Comparison of ENCODE assay signal across 15 cellular contexts in genomic region chr7:5766321-5766761, GRCh38. TPM values are rescaled to one million over a fixed set of nuclear protein-coding genes. Genes with fewer than 3 reads are reported as not detected.
DNase-seq lines count a peak whose midpoint lies in the region; ATAC-seq and TF ChIP-seq lines count a peak whose summit lies in the region.
"Had no signal": no experiment of that assay in that cellular context is flagged by ENCODE, and none has a peak within 500 bp of the region (broad histone marks: within the 10 kb centered on the region; RNA-seq: fewer than 3 reads in every experiment).

No MANE protein-coding gene starts in this region.

- no peak overlapping the region for H3K4me3 ChIP-seq in CD4-positive, alpha-beta memory T cell (ENCODE audit: low read length in 2 of 2)
- H3K4me3 ChIP-seq in MG63 (no peak overlapping the region), dorsolateral prefrontal cortex (no peak overlapping the region), ovary (no peak overlapping the region)
- H3K4me3 ChIP-seq: vagina had no signal

- intact Hi-C loops in CD4-positive, alpha-beta memory T cell (cut with micrococcal nuclease) = no loop called here
- intact Hi-C loops in dorsolateral prefrontal cortex (cut with DNase I) (no loop called here), ovary (cut with DNase I) (no loop called here)

- ATAC-seq in omental fat pad (ENCODE audit: low FRiP score) (peak; percentile 52), GM19455 (IDR thresholded peaks at IDR 0.05; ENCODE audit: unreplicated experiment) (no peak), GM18861 (IDR thresholded peaks at IDR 0.05; ENCODE audit: unreplicated experiment) (no peak)
- ATAC-seq: left colon had no signal

- no peaks in the 10 kb centered on the region for H3K9me3 Mint-ChIP-seq in CD4-positive, alpha-beta memory T cell
- H3K9me3 Mint-ChIP-seq: activated naive CD4-positive, alpha-beta T cell treated with anti-CD3 and anti-CD28 coated beads, Interleukin-2, amount 10 ng/mL, durations not matched to agents 7 days and 5 days had no signal

- peaks cover 12% of the 10 kb centered on the region for H3K4me1 ChIP-seq in CD4-positive, alpha-beta memory T cell (ENCODE audit: insufficient read depth, low read length)
- peaks cover 9% of the 10 kb centered on the region for H3K4me1 ChIP-seq in ovary (ENCODE audit: insufficient read depth)

- no peaks in the 10 kb centered on the region for H3K27me3 Mint-ChIP-seq in CD4-positive, alpha-beta memory T cell
- H3K27me3 Mint-ChIP-seq: activated naive CD4-positive, alpha-beta T cell treated with anti-CD3 and anti-CD28 coated beads, Interleukin-2, amount 10 ng/mL, durations not matched to agents 7 days and 5 days had no signal

- TF ChIP-seq CTCF in dorsolateral prefrontal cortex (IDR thresholded peaks at IDR 0.05 in 54 of 56, conservative IDR thresholded peaks at IDR 0.05 in 2 of 56; ENCODE audit: low read depth in 1 of 56, partially characterized antibody in 56 of 56) (no peak), omental fat pad (IDR thresholded peaks at IDR 0.05) (no peak), ovary (IDR thresholded peaks at IDR 0.05) (no peak)

- no peaks in the 10 kb centered on the region for H3K27me3 ChIP-seq in CD4-positive, alpha-beta memory T cell (ENCODE audit: insufficient read depth, low read length)
- H3K27me3 ChIP-seq in MG63 (no peaks in the 10 kb centered on the region), dorsolateral prefrontal cortex (no peaks in the 10 kb centered on the region), ovary (no peaks in the 10 kb centered on the region)
- H3K27me3 ChIP-seq: vagina had no signal

- DNase-seq in CD4-positive, alpha-beta memory T cell = no peak
- DNase-seq in MG63 = peak; percentile 23
- DNase-seq in dorsolateral prefrontal cortex = no peak
- DNase-seq in omental fat pad (ENCODE audit: low spot score) = no peak
- DNase-seq in RPMI8226 = no peak
- no peak for DNase-seq in ovary
- DNase-seq: activated naive CD4-positive, alpha-beta T cell treated with anti-CD3 and anti-CD28 coated beads, Interleukin-2, amount 10 ng/mL, durations not matched to agents 7 days and 5 days; GF-D8; left colon; NCI-H187; OCI-M1 had no signal

- peaks cover 6 to 14% of the 10 kb centered on the region in 2 donors for H3K36me3 Mint-ChIP-seq in CD4-positive, alpha-beta memory T cell

- H3K36me3 ChIP-seq in CD4-positive, alpha-beta memory T cell (ENCODE audit: insufficient read depth, low read length) = no peaks in the 10 kb centered on the region
- H3K36me3 ChIP-seq in MG63 = peaks cover 12% of the 10 kb centered on the region
- no peaks in the 10 kb centered on the region for H3K36me3 ChIP-seq in ovary
- H3K36me3 ChIP-seq: vagina had no signal

- H3K9me3 ChIP-seq in CD4-positive, alpha-beta memory T cell (ENCODE audit: control insufficient read depth in 1 of 2, low read length in 2 of 2) = no peaks in the 10 kb centered on the region
- H3K9me3 ChIP-seq in MG63 (no peaks in the 10 kb centered on the region), ovary (no peaks in the 10 kb centered on the region)
- H3K9me3 ChIP-seq: vagina had no signal

- H3K4me3 Mint-ChIP-seq in CD4-positive, alpha-beta memory T cell = peak overlapping the region in 3 of 8 donors; percentile 15 to 37 (median 31)
- H3K4me3 Mint-ChIP-seq: activated naive CD4-positive, alpha-beta T cell treated with anti-CD3 and anti-CD28 coated beads, Interleukin-2, amount 10 ng/mL, durations not matched to agents 7 days and 5 days had no signal

- no peak for TF ChIP-seq POLR2A in ovary (IDR thresholded peaks at IDR 0.05)

- H3K4me1 Mint-ChIP-seq in CD4-positive, alpha-beta memory T cell = peaks cover 22 to 51% (median 40%) of the 10 kb centered on the region in 4 donors

- 89 to 97% (median 91%) methylated on average over 1 of the region's 1 CpG for WGBS in ovary, 3 donors

- no peak overlapping the region for H3K27ac ChIP-seq in CD4-positive, alpha-beta memory T cell (ENCODE audit: low read depth, low read length)
- H3K27ac ChIP-seq in dorsolateral prefrontal cortex (peak overlapping the region in 39 of 59 donors; percentile 2 to 72 (median 52)), ovary (no peak overlapping the region)
- H3K27ac ChIP-seq: epithelial cell of prostate, vagina had no signal

- POLR2A ChIA-PET in CD4-positive, alpha-beta memory T cell (lab: Charles Lee; ENCODE audit: partially characterized antibody) = interaction anchor here (1.5 kb wide), 1 partner anchor 15 kb away, joined by 4 read pairs; the partner anchor contains the start of gene RNF216

- H3K27ac Mint-ChIP-seq in CD4-positive, alpha-beta memory T cell = peak overlapping the region; percentile 9 to 75 (median 44)
- H3K27ac Mint-ChIP-seq: activated naive CD4-positive, alpha-beta T cell treated with anti-CD3 and anti-CD28 coated beads, Interleukin-2, amount 10 ng/mL, durations not matched to agents 7 days and 5 days had no signal

- CTCF ChIA-PET in CD4-positive, alpha-beta memory T cell (lab: Charles Lee; ENCODE audit: partially characterized antibody) = interaction anchor here (0.5 to 2.6 kb wide), 5 partner anchors 10 to 681 kb away, joined by 3 to 13 read pairs (median 4); partner anchors contain the start of genes DAGLB and RNF216

- no peak for TF ChIP-seq EP300 in ovary (IDR thresholded peaks at IDR 0.05)

RNA-seq across cellular contexts. Expression of gene RNF216, which starts 15.1 kb away (rescaled TPM):
- total RNA-seq in CD4-positive, alpha-beta memory T cell = 10 to 100 TPM; 80.0 to 82.4 TPM
- 10 to 100 TPM; 19.2 to 41.4 TPM for polyA plus RNA-seq in CD4-positive, alpha-beta memory T cell
- 18.0 and 21.1 TPM in 2 replicates for total RNA-seq in MG63 (2014; rRNA removed; shearing (Covaris generic); ENCODE audit: low replicate concordance)
- total RNA-seq in dorsolateral prefrontal cortex (10 to 100 TPM; 34.1 to 61.0 (median 44.3) TPM), omental fat pad (10 to 100 TPM; 30.1 to 44.9 (median 35.2) TPM), ovary (10 to 100 TPM; 28.7 to 46.2 (median 36.6) TPM)
- 10 to 100 TPM; 20.1 to 31.7 TPM for polyA plus RNA-seq in ovary

Comparison
In these comparisons a context has a peak if more than half of its experiments do, and no peak if none do; other contexts are left out.
1. H3K27ac ChIP-seq: peak in dorsolateral prefrontal cortex (39 of 59); none in CD4-positive, alpha-beta memory T cell (single experiment) and ovary (0 of 2).